8 cellular contexts compared by ENCODE assay signal in the genomic region with DNA sequence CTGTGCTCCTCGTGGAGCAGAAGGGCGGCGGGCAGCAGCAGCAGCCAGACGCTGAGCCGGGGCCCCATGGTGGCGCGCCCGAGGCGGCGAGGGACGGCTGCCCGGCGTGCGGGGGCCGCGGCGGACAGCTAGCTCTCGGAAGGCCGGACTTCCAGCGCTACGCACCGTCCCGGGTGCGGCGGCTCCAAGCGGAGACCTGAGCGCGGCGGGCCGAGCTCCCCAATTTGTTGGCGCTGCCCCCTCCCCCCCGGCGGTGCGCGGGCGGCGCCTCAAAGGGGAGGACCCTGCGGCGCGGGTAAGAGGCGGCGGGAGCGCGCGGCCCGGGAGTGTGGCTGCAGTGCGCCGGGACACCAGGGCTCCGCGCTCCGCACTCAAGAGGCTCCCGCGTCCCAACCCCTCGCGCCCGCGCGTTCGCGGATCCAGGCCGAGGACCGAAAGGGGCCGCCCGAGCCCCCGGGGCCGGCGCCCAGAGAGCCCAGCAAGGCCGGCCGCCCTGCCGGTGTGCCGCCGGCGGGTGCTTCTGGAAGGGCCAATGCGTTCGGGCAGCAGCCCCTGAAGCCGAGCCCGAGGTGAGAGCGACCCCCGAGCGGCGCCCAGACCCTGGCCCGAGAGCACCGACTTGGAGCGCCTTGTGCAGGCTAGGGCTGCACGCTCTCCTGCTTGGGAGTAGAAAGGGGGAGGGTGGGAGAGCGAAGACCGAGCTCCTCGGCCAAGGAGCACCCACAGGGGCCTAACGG. TPM values are rescaled to one million over a fixed set of nuclear protein-coding genes. Genes with fewer than 3 reads are reported as not detected.
A peak's percentile ranks its signal among the peaks of the same experiment; 100 is the strongest.
DNase-seq lines count a peak whose midpoint lies in the region; ATAC-seq and TF ChIP-seq lines count a peak whose summit lies in the region.

TSS of gene COL4A1 (minus strand) at position 198 of the 737 bp plus-strand sequence. CDS start at position 68, 130 bp downstream.
TSS of gene COL4A2 (plus strand) at position 325 of the 737 bp plus-strand sequence. CDS start 620 bp downstream, outside the sequence.

- H3K27me3 ChIP-seq in BLaER1 (peaks cover 94% of the 10 kb centered on the region), Peyer's patch (no peaks in the 10 kb centered on the region), neuronal stem cell (ENCODE audit: control insufficient read depth in 3 of 3, insufficient read depth in 3 of 3, low read depth in 1 of 3, low read length in 3 of 3) (no peaks in the 10 kb centered on the region)

- H3K9ac ChIP-seq in BLaER1 (no peak within 1 kb of the TSS), neuronal stem cell (ENCODE audit: low read depth, low read length, poor library complexity) (peak within 1 kb of the TSS; percentile 98)

- H2BK120ac ChIP-seq in neuronal stem cell (ENCODE audit: low read depth, low read length) = peak within 1 kb of the TSS; percentile 67

- peak; percentile 45 to 58 for TF ChIP-seq POLR2A in Peyer's patch (IDR thresholded peaks at IDR 0.05)

- H3K27ac Mint-ChIP-seq in naive thymus-derived CD8-positive, alpha-beta T cell = peak within 1 kb of the TSS in 1 of 10 donors; percentile 24

- H3K9me3 Mint-ChIP-seq in naive thymus-derived CD8-positive, alpha-beta T cell = no peaks in the 10 kb centered on the region

- peaks cover 33 to 82% (median 60%) of the 10 kb centered on the region in 5 donors for H3K27me3 Mint-ChIP-seq in naive thymus-derived CD8-positive, alpha-beta T cell

- H3K18ac ChIP-seq in neuronal stem cell (ENCODE audit: low read length) = peak within 1 kb of the TSS; percentile 98

- H3K23ac ChIP-seq in neuronal stem cell (ENCODE audit: low read depth, low read length, poor library complexity) = peak within 1 kb of the TSS; percentile 96

- peak within 1 kb of the TSS in 1 of 10 donors; percentile 35 for H3K4me3 Mint-ChIP-seq in naive thymus-derived CD8-positive, alpha-beta T cell

- H3K4me3 ChIP-seq in BLaER1 = peak within 1 kb of the TSS; percentile 47
- H3K4me3 ChIP-seq in Peyer's patch = peak within 1 kb of the TSS; percentile 47 to 79 (median 63)
- H3K4me3 ChIP-seq in fibroblast of the aortic adventitia (ENCODE audit: low read depth, low read length) = peak within 1 kb of the TSS; percentile 74
- H3K4me3 ChIP-seq in neuronal stem cell (ENCODE audit: low read length in 2 of 2) = peak within 1 kb of the TSS; percentile 86 to 89

- POLR2A ChIA-PET in naive thymus-derived CD8-positive, alpha-beta T cell (lab: Charles Lee) = no interaction called here

- H2BK5ac ChIP-seq in neuronal stem cell (ENCODE audit: low read length) = peak within 1 kb of the TSS; percentile 98

- peak within 1 kb of the TSS; percentile 79 for H2BK15ac ChIP-seq in neuronal stem cell (ENCODE audit: low read length)

- H3K27ac ChIP-seq in BLaER1 = no peak within 1 kb of the TSS
- H3K27ac ChIP-seq in Peyer's patch = peak within 1 kb of the TSS; percentile 65 to 95 (median 86)
- H3K27ac ChIP-seq in neuronal stem cell (replicated peaks; ENCODE audit: low read length) = peak within 1 kb of the TSS; percentile 62

- H2AK5ac ChIP-seq in neuronal stem cell (ENCODE audit: low read depth, low read length) = peak within 1 kb of the TSS; percentile 81

- peak within 1 kb of the TSS; percentile 96 for H3K4ac ChIP-seq in neuronal stem cell (ENCODE audit: low read length)

- H3K36me3 Mint-ChIP-seq in naive thymus-derived CD8-positive, alpha-beta T cell = peaks cover 0 to 4% (median 0%) of the 10 kb centered on the region in 3 donors

- WGBS in neuronal stem cell (ENCODE audit: extremely low coverage in 2 of 2, insufficient read length in 2 of 2, insufficient replicate concordance in 1 of 2), 2 donors = no CpG with 5 or more reads among the region's 89 CpGs

- peaks cover 20% of the 10 kb centered on the region; the same call in 1 of the 2 replicates for H4K20me1 ChIP-seq in BLaER1

- H3K4me1 Mint-ChIP-seq in naive thymus-derived CD8-positive, alpha-beta T cell = peaks cover 0 to 14% (median 5%) of the 10 kb centered on the region in 4 donors

- H3K4me2 ChIP-seq in BLaER1 (peak within 1 kb of the TSS; percentile 58), neuronal stem cell (ENCODE audit: insufficient read depth, low read length, poor library complexity, severe bottlenecking) (peak within 1 kb of the TSS; percentile 94)

- peak within 1 kb of the TSS; percentile 73 for H2BK12ac ChIP-seq in neuronal stem cell (ENCODE audit: low read length)

- H3K4me1 ChIP-seq in BLaER1 (peaks cover 33% of the 10 kb centered on the region), Peyer's patch (peaks cover 0 to 29% (median 0%) of the 10 kb centered on the region in 4 donors), neuronal stem cell (ENCODE audit: control insufficient read depth in 2 of 2, insufficient read depth in 1 of 2, low read depth in 1 of 2, low read length in 2 of 2) (peaks cover 15% of the 10 kb centered on the region in 2 donors)

- no peak for ATAC-seq in naive thymus-derived CD8-positive, alpha-beta T cell
- no peak for ATAC-seq in GM18868 (IDR thresholded peaks at IDR 0.05; ENCODE audit: unreplicated experiment)

- H4K91ac ChIP-seq in neuronal stem cell (ENCODE audit: low read depth, low read length, poor library complexity) = peak within 1 kb of the TSS; percentile 61

- peaks cover 18% of the 10 kb centered on the region for H3K79me1 ChIP-seq in neuronal stem cell (ENCODE audit: low read depth, low read length)

- H4K8ac ChIP-seq in neuronal stem cell (ENCODE audit: low read depth, low read length) = no peak within 1 kb of the TSS

- DNase-seq in Peyer's patch (peak in 2 of 3 donors; percentile 61 to 65), fibroblast of the aortic adventitia (ENCODE audit: low read depth) (peak; percentile 43), neuronal stem cell (ENCODE audit: low spot score) (peak; percentile 77), middle frontal gyrus (ENCODE audit: extremely low spot score, low spot score) (no peak), medulla oblongata (ENCODE audit: extremely low spot score) (no peak)
- DNase-seq in naive thymus-derived CD8-positive, alpha-beta T cell = no peak

- no peak for TF ChIP-seq CTCF in Peyer's patch (IDR thresholded peaks at IDR 0.05)
- TF ChIP-seq CTCF in fibroblast of the aortic adventitia (IDR thresholded peaks at IDR 0.05; ENCODE audit: insufficient read depth, low read length) = no peak

- H2AFZ ChIP-seq in neuronal stem cell (ENCODE audit: low read length) = peak within 1 kb of the TSS; percentile 95

- H3K9me3 ChIP-seq in BLaER1 (peaks cover 18% of the 10 kb centered on the region; the same call in 1 of the 2 replicates), Peyer's patch (no peaks in the 10 kb centered on the region), neuronal stem cell (replicated peaks in 1 of 2; ENCODE audit: control insufficient read depth in 2 of 2, insufficient read depth in 1 of 2, low read depth in 1 of 2, low read length in 2 of 2) (peaks cover 0 to 6% of the 10 kb centered on the region in 2 donors)

- H3K36me3 ChIP-seq in BLaER1 (no peaks in the 10 kb centered on the region), Peyer's patch (no peaks in the 10 kb centered on the region), neuronal stem cell (replicated peaks in 1 of 2; ENCODE audit: control insufficient read depth in 2 of 2, insufficient read depth in 2 of 2, low read length in 2 of 2) (peaks cover 8 to 44% of the 10 kb centered on the region in 2 donors)

- H3K14ac ChIP-seq in neuronal stem cell (ENCODE audit: low read length) = peak within 1 kb of the TSS; percentile 82

RNA-seq across cellular contexts. Expression of gene COL4A1, which starts in this region (rescaled TPM):
- 10 to 100 TPM; 28.0 to 69.3 (median 36.3) TPM for total RNA-seq in Peyer's patch
- 43.7 and 258 TPM in 2 replicates for total RNA-seq in fibroblast of the aortic adventitia (ENCODE audit: low replicate concordance)
- 42.8 TPM for polyA plus RNA-seq in neuronal stem cell (2013, experiment 1 of 2)
- polyA plus RNA-seq in neuronal stem cell (2013, experiment 2 of 2) = 45.1 TPM
- total RNA-seq in naive thymus-derived CD8-positive, alpha-beta T cell = not detected
- not detected for polyA plus RNA-seq in naive thymus-derived CD8-positive, alpha-beta T cell

RNA-seq across cellular contexts. Expression of gene COL4A2, which starts in this region (rescaled TPM):
- 100 to 1,000 TPM in 2 of 4 donors, 10 to 100 TPM in 2; 56.6 to 139 (median 89.1) TPM for total RNA-seq in Peyer's patch
- total RNA-seq in fibroblast of the aortic adventitia (ENCODE audit: low replicate concordance) = 53.3 and 151 TPM in 2 replicates
- 117 TPM for polyA plus RNA-seq in neuronal stem cell (2013, experiment 1 of 2)
- polyA plus RNA-seq in neuronal stem cell (2013, experiment 2 of 2) = 118 TPM
- total RNA-seq in naive thymus-derived CD8-positive, alpha-beta T cell = not detected
- polyA plus RNA-seq in naive thymus-derived CD8-positive, alpha-beta T cell = not detected

Comparison
In these comparisons a context has a peak if more than half of its experiments do, and no peak if none do; other contexts are left out.
1. RNA of gene COL4A1 (total RNA-seq): 43.7 to 258 TPM in fibroblast of the aortic adventitia and 28.0 to 69.3 TPM in Peyer's patch; not detected in naive thymus-derived CD8-positive, alpha-beta T cell; every median in the first group is over 10 times any median in the second.
2. RNA of gene COL4A2 (total RNA-seq): 56.6 to 139 TPM in Peyer's patch and 53.3 to 151 TPM in fibroblast of the aortic adventitia; not detected in naive thymus-derived CD8-positive, alpha-beta T cell; every median in the first group is over 10 times any median in the second.
3. DNase-seq: peak in Peyer's patch (2 of 3), fibroblast of the aortic adventitia (single experiment) and neuronal stem cell (single experiment); none in naive thymus-derived CD8-positive, alpha-beta T cell (0 of 10), middle frontal gyrus (single experiment) and medulla oblongata (single experiment).
4. Peak in every context shown above with its lines, with median percentiles within 50 percentile points of each other: H3K4me3 ChIP-seq.